ENCODE assay signal across 14 cellular contexts in the genomic region with DNA sequence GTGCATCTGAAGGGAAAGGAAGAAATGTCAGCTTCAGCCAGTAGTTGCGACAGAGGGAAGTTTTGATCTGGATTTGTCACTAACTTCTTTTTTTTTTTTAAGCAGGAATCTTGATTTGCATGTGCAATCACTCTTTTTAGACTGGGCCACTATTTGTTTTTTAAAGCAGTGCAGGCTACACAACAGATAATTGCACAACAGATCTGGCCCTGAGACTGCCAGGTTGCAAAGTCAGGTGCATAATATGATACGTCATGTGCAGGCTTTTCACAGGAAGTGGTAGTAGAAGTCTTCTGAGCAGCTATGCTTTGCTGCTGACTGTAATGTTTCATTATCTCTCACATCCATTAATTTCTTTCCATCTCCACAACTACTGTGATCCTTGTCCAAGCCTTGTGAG. TPM values are rescaled to one million over a fixed set of nuclear protein-coding genes. Genes with fewer than 3 reads are reported as not detected.
A peak's percentile ranks its signal among the peaks of the same experiment; 100 is the strongest.
DNase-seq lines count a peak whose midpoint lies in the region; ATAC-seq and TF ChIP-seq lines count a peak whose summit lies in the region.
"Had no signal": no experiment of that assay in that cellular context is flagged by ENCODE, and none has a peak within 500 bp of the region (broad histone marks: within the 10 kb centered on the region; RNA-seq: fewer than 3 reads in every experiment).

No MANE protein-coding gene starts in this region.

- H3K4me1 ChIP-seq in PC-3 (ENCODE audit: insufficient read depth, low read length) = no peaks in the 10 kb centered on the region
- H3K4me1 ChIP-seq: BE2C had no signal

- BruUV-seq in PC-3 (replicated peaks; lab: Mats Ljungman, UMichigan) = no TSS peak

- H3K4me3 Mint-ChIP-seq in activated T-cell treated with anti-CD3 and anti-CD28 coated beads, Interleukin-2, amount 50 U/mL, for 72 hours = peak overlapping the region in 1 of 2 donors; percentile 53
- no peak overlapping the region for H3K4me3 Mint-ChIP-seq in stimulated activated effector memory CD8-positive, alpha-beta T cell treated with anti-CD3 and anti-CD28 coated beads, Interleukin-12 subunit alpha, Interleukin-12 subunit beta, amount 100 ng/mL, for 72 hours
- H3K4me3 Mint-ChIP-seq: activated B cell treated with CpG ODN at 0.5 μM for 24 hours had no signal

- no peak overlapping the region for H3K27ac ChIP-seq in PC-3 (ENCODE audit: low read length)

- no peak for TF ChIP-seq CTCF in PC-3 (conservative IDR thresholded peaks at IDR 0.05; ENCODE audit: low read depth, low read length)

- H3K36me3 ChIP-seq in PC-3 (ENCODE audit: low read depth, low read length) = peaks cover 2% of the 10 kb centered on the region; the same call in 1 of the 2 replicates

- H3K27me3 Mint-ChIP-seq in activated T-cell treated with anti-CD3 and anti-CD28 coated beads, Interleukin-2, amount 50 U/mL, for 72 hours (ENCODE audit: low read depth) = no peaks in the 10 kb centered on the region
- H3K27me3 Mint-ChIP-seq: activated B cell treated with CpG ODN at 0.5 μM for 24 hours had no signal

- no peaks in the 10 kb centered on the region for H3K9me2 ChIP-seq in PC-3 (replicated peaks; ENCODE audit: low read length)

- H3K27me3 ChIP-seq in PC-3 (ENCODE audit: low read length) = no peaks in the 10 kb centered on the region
- H3K27me3 ChIP-seq: BE2C had no signal

- no peaks in the 10 kb centered on the region for H3F3A ChIP-seq in PC-3 (ENCODE audit: low read length, unreplicated experiment)

- peak overlapping the region; percentile 61 for H3K27ac Mint-ChIP-seq in activated T-cell treated with anti-CD3 and anti-CD28 coated beads, Interleukin-2, amount 50 U/mL, for 72 hours
- peak overlapping the region; percentile 48 for H3K27ac Mint-ChIP-seq in stimulated activated effector memory CD8-positive, alpha-beta T cell treated with anti-CD3 and anti-CD28 coated beads, Interleukin-12 subunit alpha, Interleukin-12 subunit beta, amount 100 ng/mL, for 72 hours
- H3K27ac Mint-ChIP-seq: activated B cell treated with CpG ODN at 0.5 μM for 24 hours had no signal

- H4K20me1 ChIP-seq in PC-3 (ENCODE audit: low read length) = no peaks in the 10 kb centered on the region

- intact Hi-C loops in PC-3 (cut with micrococcal nuclease) = no loop called here

- H3K9me3 Mint-ChIP-seq in activated T-cell treated with anti-CD3 and anti-CD28 coated beads, Interleukin-2, amount 50 U/mL, for 72 hours = no peaks in the 10 kb centered on the region
- H3K9me3 Mint-ChIP-seq in stimulated activated effector memory CD8-positive, alpha-beta T cell treated with anti-CD3 and anti-CD28 coated beads, Interleukin-12 subunit alpha, Interleukin-12 subunit beta, amount 100 ng/mL, for 72 hours = no peaks in the 10 kb centered on the region
- H3K9me3 Mint-ChIP-seq: activated B cell treated with CpG ODN at 0.5 μM for 24 hours had no signal

- H3K4me2 ChIP-seq in PC-3 (ENCODE audit: low read length) = no peak overlapping the region

- POLR2A ChIA-PET in PC-3 (lab: Charles Lee; ENCODE audit: unreplicated experiment) = no interaction called here

- CTCF ChIA-PET in PC-3 (lab: Charles Lee) = interaction anchor here (0.6 kb wide), 1 partner anchor 422 kb away, joined by 4 read pairs; no protein-coding TSS in a partner anchor

- H3K4me1 Mint-ChIP-seq in activated T-cell treated with anti-CD3 and anti-CD28 coated beads, Interleukin-2, amount 50 U/mL, for 72 hours (ENCODE audit: low read depth) = peaks cover 26% of the 10 kb centered on the region
- peaks cover 11% of the 10 kb centered on the region for H3K4me1 Mint-ChIP-seq in stimulated activated effector memory CD8-positive, alpha-beta T cell treated with anti-CD3 and anti-CD28 coated beads, Interleukin-12 subunit alpha, Interleukin-12 subunit beta, amount 100 ng/mL, for 72 hours
- H3K4me1 Mint-ChIP-seq: activated B cell treated with CpG ODN at 0.5 μM for 24 hours had no signal

- no peak overlapping the region for H2AFZ ChIP-seq in PC-3 (ENCODE audit: low read length)

- H3K4me3 ChIP-seq in PC-3 (ENCODE audit: low read length) = no peak overlapping the region

- no peaks in the 10 kb centered on the region for H3K79me2 ChIP-seq in PC-3 (ENCODE audit: low read length)

- DNase-seq in activated T-cell treated with anti-CD3 and anti-CD28 coated beads, Interleukin-2, amount 50 U/mL, for 72 hours = peak in 1 of 2 donors; percentile 28
- no peak for DNase-seq in activated T-cell treated with anti-CD3 and anti-CD28 coated beads, Interleukin-2, amount 50 U/mL, for 1 hour
- DNase-seq in amniotic epithelial cell (ENCODE audit: low read depth) (peak; percentile 52), PC-3 (no peak), OCI-M2 (lab: John Stamatoyannopoulos, UW; ENCODE audit: unreplicated experiment) (no peak)
- no peak for DNase-seq in stimulated activated effector memory CD8-positive, alpha-beta T cell treated with anti-CD3 and anti-CD28 coated beads, Interleukin-12 subunit alpha, Interleukin-12 subunit beta, amount 100 ng/mL, for 72 hours (ENCODE audit: low spot score in 2 of 2)
- DNase-seq: activated B cell treated with CpG ODN at 0.5 μM for 24 hours, BE2C had no signal

- H3K9ac ChIP-seq in PC-3 (ENCODE audit: low read length) = no peak overlapping the region

- peaks cover 0 to 3% of the 10 kb centered on the region in 2 donors for H3K36me3 Mint-ChIP-seq in activated T-cell treated with anti-CD3 and anti-CD28 coated beads, Interleukin-2, amount 50 U/mL, for 72 hours (ENCODE audit: insufficient read depth in 2 of 2)
- peaks cover 40% of the 10 kb centered on the region for H3K36me3 Mint-ChIP-seq in stimulated activated effector memory CD8-positive, alpha-beta T cell treated with anti-CD3 and anti-CD28 coated beads, Interleukin-12 subunit alpha, Interleukin-12 subunit beta, amount 100 ng/mL, for 72 hours

- ATAC-seq in activated T-cell treated with anti-CD3 and anti-CD28 coated beads, Interleukin-2, amount 50 U/mL, for 72 hours (replicated peaks in 1 of 2) = peak; percentile 90 to 97
- peak; percentile 53 for ATAC-seq in HG03378 (IDR thresholded peaks at IDR 0.05; ENCODE audit: unreplicated experiment)
- peak; percentile 89 for ATAC-seq in stimulated activated effector memory CD8-positive, alpha-beta T cell treated with anti-CD3 and anti-CD28 coated beads, Interleukin-12 subunit alpha, Interleukin-12 subunit beta, amount 100 ng/mL, for 72 hours
- ATAC-seq in PC-3 = no peak
- no peak for ATAC-seq in HG03520 (IDR thresholded peaks at IDR 0.05; ENCODE audit: unreplicated experiment)
- ATAC-seq: Panc1 had no signal

- no peaks in the 10 kb centered on the region for H3K9me3 ChIP-seq in PC-3 (ENCODE audit: low read length)
- H3K9me3 ChIP-seq: BE2C had no signal

RNA-seq across cellular contexts. Expression of a gene that starts 13.5 kb away (rescaled TPM):
- 10 to 100 TPM; 48.9 to 49.1 TPM for total RNA-seq in activated T-cell treated with anti-CD3 and anti-CD28 coated beads, Interleukin-2, amount 50 U/mL, for 72 hours
- total RNA-seq in PC-3 (2014; rRNA removed) = 100 and 122 TPM in 2 replicates

RNA-seq across cellular contexts. Expression of a gene that starts 47.6 kb away (rescaled TPM):
- total RNA-seq in activated T-cell treated with anti-CD3 and anti-CD28 coated beads, Interleukin-2, amount 50 U/mL, for 72 hours = not detected
- 0.81 and 1.2 TPM in 2 replicates for total RNA-seq in PC-3 (2014; rRNA removed)
- total RNA-seq: activated B cell treated with CpG ODN at 0.5 μM for 24 hours, cardiac septum, glomerular endothelial cell, temporal lobe had no signal

Comparison
In these comparisons a context has a peak if more than half of its experiments do, and no peak if none do; other contexts are left out.
1. ATAC-seq: peak in activated T-cell treated with anti-CD3 and anti-CD28 coated beads, Interleukin-2, amount 50 U/mL, for 72 hours (2 of 2), HG03378 (single experiment) and stimulated activated effector memory CD8-positive, alpha-beta T cell treated with anti-CD3 and anti-CD28 coated beads, Interleukin-12 subunit alpha, Interleukin-12 subunit beta, amount 100 ng/mL, for 72 hours (single experiment); none in PC-3 (single experiment) and HG03520 (single experiment).